31 cellular contexts compared by ENCODE assay signal in the genomic region with DNA sequence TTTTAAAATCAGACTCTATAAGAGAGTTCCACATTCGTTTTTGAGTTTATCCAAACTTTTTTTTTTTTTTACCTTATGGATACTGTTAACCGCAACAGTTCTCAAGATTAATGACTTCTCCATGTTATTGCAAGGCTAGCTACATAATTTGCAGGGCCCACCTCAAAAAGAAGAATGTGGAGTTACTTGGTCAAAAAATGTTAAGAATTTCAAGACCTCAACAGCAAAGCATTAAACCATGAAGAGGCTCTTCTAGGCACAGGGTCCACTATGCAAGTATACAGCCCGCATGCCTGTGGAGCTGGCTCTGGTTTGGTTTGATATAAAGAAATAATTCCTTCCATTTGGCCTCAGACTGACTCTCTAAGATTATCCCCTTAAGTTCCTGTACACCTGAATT.
"Had no signal": no experiment of that assay in that cellular context is flagged by ENCODE, and none has a peak within 500 bp of the region (broad histone marks: within the 10 kb centered on the region; RNA-seq: fewer than 3 reads in every experiment).

No MANE protein-coding gene starts in this region.

- DNase-seq: activated B cell treated with CpG ODN at 0.5 μM for 24 hours; activated CD4-positive, alpha-beta memory T cell treated with anti-CD3 and anti-CD28 coated beads, Interleukin-2, amount 10 ng/mL, durations not matched to agents 7 days and 5 days; activated CD4-positive, alpha-beta T cell treated with anti-CD3 and anti-CD28 coated beads for 4 hours; activated CD4-positive, alpha-beta T cell treated with anti-CD3 and anti-CD28 coated beads, Interleukin-2, amount 10 ng/mL, durations not matched to agents 7 days and 5 days; activated CD4-positive, alpha-beta T cell treated with anti-CD3 and anti-CD28 coated beads, Interleukin-2, amount 50 U/mL, for 4 hours; activated effector memory CD4-positive, alpha-beta T cell treated with anti-CD3 and anti-CD28 coated beads, Interleukin-2, amount 50 U/mL, for 16 hours; activated naive CD4-positive, alpha-beta T cell treated with anti-CD3 and anti-CD28 coated beads for 36 hours; activated naive CD8-positive, alpha-beta T cell treated with anti-CD3 and anti-CD28 coated beads for 36 hours; activated naive CD8-positive, alpha-beta T cell treated with anti-CD3 and anti-CD28 coated beads, Interleukin-2, amount 50 U/mL, for 24 hours; activated T-cell treated with anti-CD3 and anti-CD28 coated beads, Interleukin-2, amount 50 U/mL, for 4 hours; adrenal gland; amygdala; aorta; brain microvascular endothelial cell; cortex of kidney; dermis blood vessel endothelial cell; effector CD4-positive, alpha-beta T cell; effector memory CD8-positive, alpha-beta T cell; erythroblast; foreskin keratinocyte; gastrocnemius medialis; heart right ventricle; T-helper 1 cell; T-helper 17 cell; T1000; WERI-Rb-1 had no signal

- H3K4me3 ChIP-seq: adrenal gland, esophagus muscularis mucosa, gastrocnemius medialis, heart right ventricle had no signal

- H3K27me3 ChIP-seq: adrenal gland, brain microvascular endothelial cell, esophagus muscularis mucosa, foreskin keratinocyte, gastrocnemius medialis, heart right ventricle had no signal

- H3K4me1 ChIP-seq: adrenal gland, esophagus muscularis mucosa, foreskin keratinocyte, gastrocnemius medialis, heart right ventricle had no signal

- H3K9me3 ChIP-seq: adrenal gland, esophagus muscularis mucosa, gastrocnemius medialis had no signal

- H3K27me3 Mint-ChIP-seq: activated B cell treated with CpG ODN at 0.5 μM for 24 hours; activated CD4-positive, alpha-beta memory T cell treated with anti-CD3 and anti-CD28 coated beads, Interleukin-2, amount 10 ng/mL, durations not matched to agents 7 days and 5 days; activated naive CD8-positive, alpha-beta T cell treated with anti-CD3 and anti-CD28 coated beads, Interleukin-2, amount 50 U/mL, for 24 hours had no signal

- H3K27ac Mint-ChIP-seq: activated B cell treated with CpG ODN at 0.5 μM for 24 hours; activated CD4-positive, alpha-beta memory T cell treated with anti-CD3 and anti-CD28 coated beads, Interleukin-2, amount 10 ng/mL, durations not matched to agents 7 days and 5 days; activated CD4-positive, alpha-beta T cell treated with anti-CD3 and anti-CD28 coated beads, Interleukin-2, amount 10 ng/mL, durations not matched to agents 7 days and 5 days; activated naive CD4-positive, alpha-beta T cell treated with anti-CD3 and anti-CD28 coated beads for 36 hours; activated naive CD4-positive, alpha-beta T cell treated with anti-CD3 and anti-CD28 coated beads, Interleukin-2, amount 50 U/mL, for 24 hours; activated naive CD8-positive, alpha-beta T cell treated with anti-CD3 and anti-CD28 coated beads for 36 hours; activated naive CD8-positive, alpha-beta T cell treated with anti-CD3 and anti-CD28 coated beads, Interleukin-2, amount 50 U/mL, for 24 hours; activated T-helper 2 cell treated with anti-CD3 and anti-CD28 coated beads, Interferon-gamma antibody, Interleukin-2, Interleukin-4, amounts not matched to agents 10 μg/mL and 5 μg/mL and 100 μg/mL, durations not matched to agents 14 hours and 24 hours and 36 hours; effector memory CD8-positive, alpha-beta T cell; T-helper 17 cell; T-helper 2 cell treated with Interferon-gamma antibody and Interleukin-4, amounts not matched to agents 5 μg/mL and 100 μg/mL, for 36 hours had no signal

- H3K4me1 Mint-ChIP-seq: activated B cell treated with CpG ODN at 0.5 μM for 24 hours; activated CD4-positive, alpha-beta memory T cell treated with anti-CD3 and anti-CD28 coated beads, Interleukin-2, amount 10 ng/mL, durations not matched to agents 7 days and 5 days; activated CD4-positive, alpha-beta T cell treated with anti-CD3 and anti-CD28 coated beads, Interleukin-2, amount 10 ng/mL, durations not matched to agents 7 days and 5 days; activated naive CD4-positive, alpha-beta T cell treated with anti-CD3 and anti-CD28 coated beads, Interleukin-2, amount 50 U/mL, for 24 hours; activated naive CD8-positive, alpha-beta T cell treated with anti-CD3 and anti-CD28 coated beads for 36 hours; activated naive CD8-positive, alpha-beta T cell treated with anti-CD3 and anti-CD28 coated beads, Interleukin-2, amount 50 U/mL, for 24 hours; central memory CD8-positive, alpha-beta T cell; T-helper 17 cell had no signal

- H3K27ac ChIP-seq: adrenal gland, brain microvascular endothelial cell, esophagus muscularis mucosa, foreskin keratinocyte, gastrocnemius medialis, heart right ventricle, WERI-Rb-1 had no signal

- H3K4me3 Mint-ChIP-seq: activated B cell treated with CpG ODN at 0.5 μM for 24 hours; activated CD4-positive, alpha-beta memory T cell treated with anti-CD3 and anti-CD28 coated beads, Interleukin-2, amount 10 ng/mL, durations not matched to agents 7 days and 5 days; activated CD4-positive, alpha-beta T cell treated with anti-CD3 and anti-CD28 coated beads, Interleukin-2, amount 10 ng/mL, durations not matched to agents 7 days and 5 days; activated naive CD4-positive, alpha-beta T cell treated with anti-CD3 and anti-CD28 coated beads for 36 hours; activated naive CD4-positive, alpha-beta T cell treated with anti-CD3 and anti-CD28 coated beads, Interleukin-2, amount 50 U/mL, for 24 hours; activated naive CD8-positive, alpha-beta T cell treated with anti-CD3 and anti-CD28 coated beads for 36 hours; activated naive CD8-positive, alpha-beta T cell treated with anti-CD3 and anti-CD28 coated beads, Interleukin-2, amount 50 U/mL, for 24 hours; activated T-cell treated with anti-CD3 and anti-CD28 coated beads, Interleukin-2, amount 50 U/mL, for 4 hours; central memory CD8-positive, alpha-beta T cell; effector memory CD8-positive, alpha-beta T cell; T-helper 17 cell; T-helper 2 cell treated with Interferon-gamma antibody and Interleukin-4, amounts not matched to agents 5 μg/mL and 100 μg/mL, for 36 hours had no signal

- H3K36me3 Mint-ChIP-seq: activated naive CD4-positive, alpha-beta T cell treated with anti-CD3 and anti-CD28 coated beads, Interleukin-2, amount 50 U/mL, for 24 hours; activated naive CD8-positive, alpha-beta T cell treated with anti-CD3 and anti-CD28 coated beads for 36 hours had no signal

- H3K9me3 Mint-ChIP-seq: activated CD4-positive, alpha-beta memory T cell treated with anti-CD3 and anti-CD28 coated beads, Interleukin-2, amount 10 ng/mL, durations not matched to agents 7 days and 5 days; activated CD4-positive, alpha-beta T cell treated with anti-CD3 and anti-CD28 coated beads, Interleukin-2, amount 10 ng/mL, durations not matched to agents 7 days and 5 days; activated naive CD4-positive, alpha-beta T cell treated with anti-CD3 and anti-CD28 coated beads, Interleukin-2, amount 50 U/mL, for 24 hours; activated naive CD8-positive, alpha-beta T cell treated with anti-CD3 and anti-CD28 coated beads for 36 hours; activated T-cell treated with anti-CD3 and anti-CD28 coated beads, Interleukin-2, amount 50 U/mL, for 4 hours; activated T-helper 2 cell treated with anti-CD3 and anti-CD28 coated beads, Interferon-gamma antibody, Interleukin-2, Interleukin-4, amounts not matched to agents 10 μg/mL and 5 μg/mL and 100 μg/mL, durations not matched to agents 14 hours and 24 hours and 36 hours; effector memory CD8-positive, alpha-beta T cell; T-helper 2 cell treated with Interferon-gamma antibody and Interleukin-4, amounts not matched to agents 5 μg/mL and 100 μg/mL, for 36 hours had no signal

- H3K36me3 ChIP-seq: adrenal gland, brain microvascular endothelial cell, esophagus muscularis mucosa, gastrocnemius medialis, heart right ventricle, WERI-Rb-1 had no signal
